ENCODE assay signal across 8 cellular contexts in the genomic region with DNA sequence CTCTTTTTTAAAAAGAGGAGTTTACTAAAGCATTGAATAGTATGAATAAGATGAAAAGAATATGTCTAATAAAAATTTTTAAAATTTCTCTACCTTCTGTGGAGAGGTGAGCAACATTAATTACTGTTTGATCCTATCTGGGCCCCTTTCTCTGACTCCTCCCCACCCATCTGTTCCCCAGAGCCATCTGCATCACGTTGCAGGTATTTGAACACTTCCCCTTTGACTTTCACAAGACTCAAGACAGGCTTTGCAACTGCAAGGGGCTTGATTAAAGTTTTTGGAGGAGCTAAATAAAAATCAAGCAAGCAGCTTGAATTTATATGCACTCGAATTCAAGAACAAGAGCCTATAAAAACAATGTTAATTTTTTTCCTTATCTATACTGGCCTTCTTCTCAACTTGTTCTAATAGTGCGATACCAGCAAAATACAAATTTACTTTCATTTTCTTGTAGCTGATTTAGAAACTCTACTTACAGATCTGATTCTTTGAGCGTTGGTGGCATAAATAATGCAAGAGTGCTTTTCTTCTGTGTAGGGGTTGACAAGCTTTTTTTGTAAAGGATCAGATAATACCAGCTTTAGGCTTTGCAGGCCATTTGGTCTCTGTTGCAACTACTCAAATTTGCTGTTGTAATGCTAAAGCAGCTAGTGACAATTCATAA. TPM values are rescaled to one million over a fixed set of nuclear protein-coding genes. Genes with fewer than 3 reads are reported as not detected.
DNase-seq lines count a peak whose midpoint lies in the region; ATAC-seq and TF ChIP-seq lines count a peak whose summit lies in the region.

No MANE protein-coding gene starts in this region.

- H3K4me3 ChIP-seq in fibroblast of villous mesenchyme (ENCODE audit: low read depth, low read length) (no peak overlapping the region), Peyer's patch (peak overlapping the region in 1 of 4 donors; percentile 20)

- no peak for TF ChIP-seq CTCF in fibroblast of villous mesenchyme (IDR thresholded peaks at IDR 0.05; ENCODE audit: insufficient read depth, low read depth, low read length)
- no peak for TF ChIP-seq CTCF in Peyer's patch (IDR thresholded peaks at IDR 0.05)

- H3K36me3 ChIP-seq in Peyer's patch = no peaks in the 10 kb centered on the region

- TF ChIP-seq POLR2A in GM18505 (IDR thresholded peaks at IDR 0.05; ENCODE audit: borderline replicate concordance, extremely low read depth, insufficient read depth, insufficient read length) (no peak), Peyer's patch (IDR thresholded peaks at IDR 0.05) (no peak)

- no peaks in the 10 kb centered on the region for H3K27me3 Mint-ChIP-seq in IgD-negative memory B cell

- ATAC-seq in GM18505 (IDR thresholded peaks at IDR 0.05; ENCODE audit: unreplicated experiment) (peak; percentile 99), GM21576 (IDR thresholded peaks at IDR 0.05; ENCODE audit: unreplicated experiment) (peak; percentile 100)

- DNase-seq in fibroblast of villous mesenchyme (ENCODE audit: low read depth) (peak; percentile 34), Peyer's patch (no peak), HuH-7 (ENCODE audit: low spot score) (no peak), cerebellar cortex (ENCODE audit: low spot score) (no peak), NCI-H1694 (lab: John Stamatoyannopoulos, UW) (no peak)

- no peaks in the 10 kb centered on the region for H3K9me3 ChIP-seq in Peyer's patch

- peaks cover 6 to 11% (median 8%) of the 10 kb centered on the region in 3 donors for H3K4me1 Mint-ChIP-seq in IgD-negative memory B cell

- peaks cover 0 to 4% (median 0%) of the 10 kb centered on the region in 3 donors for H3K9me3 Mint-ChIP-seq in IgD-negative memory B cell

- H3K27ac ChIP-seq in Peyer's patch = no peak overlapping the region

- H3K36me3 Mint-ChIP-seq in IgD-negative memory B cell = peaks cover 2% of the 10 kb centered on the region

- peak overlapping the region; percentile 68 to 91 (median 80) for H3K4me3 Mint-ChIP-seq in IgD-negative memory B cell

- peak overlapping the region in 1 of 3 donors; percentile 54 for H3K27ac Mint-ChIP-seq in IgD-negative memory B cell

- H3K4me1 ChIP-seq in Peyer's patch = no peaks in the 10 kb centered on the region

- no peaks in the 10 kb centered on the region for H3K27me3 ChIP-seq in Peyer's patch

RNA-seq across cellular contexts. Expression of a gene that starts 21.3 kb away (rescaled TPM):
- not detected for polyA plus RNA-seq in IgD-negative memory B cell
- total RNA-seq in fibroblast of villous mesenchyme = not detected in 2 replicates
- not detected for total RNA-seq in Peyer's patch
